ENCODE assay signal across 1 cellular context in the genomic region with DNA sequence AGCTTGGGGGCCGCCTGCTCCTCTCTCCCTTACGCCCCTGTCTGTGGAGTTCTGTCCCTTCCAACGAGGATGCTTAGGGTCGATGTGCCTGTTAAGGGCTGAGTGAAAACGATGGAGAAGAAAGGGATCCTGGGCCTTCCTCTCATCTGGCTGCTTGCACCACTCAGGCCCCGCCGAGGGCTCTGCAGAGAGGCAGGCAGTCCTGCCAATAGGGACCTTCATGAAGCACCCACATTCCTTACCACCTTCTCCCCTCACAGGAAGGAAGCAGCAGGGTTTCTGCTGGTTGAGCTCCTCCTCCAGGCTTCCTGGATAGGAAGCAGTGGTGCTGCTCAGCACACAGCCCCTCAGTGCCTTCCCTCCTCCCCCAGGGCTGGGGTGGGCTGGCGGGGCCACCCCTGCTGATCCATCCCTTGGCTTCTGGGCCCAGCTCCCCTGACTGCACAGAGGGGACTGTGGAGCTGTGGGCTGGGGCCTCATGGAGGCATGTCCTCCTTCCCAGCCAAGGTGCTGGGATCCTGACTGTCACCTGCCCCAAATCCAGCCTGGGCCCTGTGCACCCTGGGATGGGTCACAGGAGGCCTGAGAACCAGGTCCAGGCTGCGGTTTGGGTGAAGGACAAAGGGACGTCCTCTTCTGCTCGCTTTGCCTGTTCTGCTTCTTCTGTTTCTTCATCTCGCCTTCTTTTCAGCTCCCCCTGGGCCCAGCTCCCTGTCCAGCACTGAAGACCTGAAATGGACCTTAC.
TF ChIP-seq lines count a peak whose summit lies in the region.

No MANE protein-coding gene starts in this region.

TF ChIP-seq in HepG2, 621 proteins besides CTCF, POLR2A, EP300 and RAD21 (continued from another document):
- TF ChIP-seq, protein P1, sequence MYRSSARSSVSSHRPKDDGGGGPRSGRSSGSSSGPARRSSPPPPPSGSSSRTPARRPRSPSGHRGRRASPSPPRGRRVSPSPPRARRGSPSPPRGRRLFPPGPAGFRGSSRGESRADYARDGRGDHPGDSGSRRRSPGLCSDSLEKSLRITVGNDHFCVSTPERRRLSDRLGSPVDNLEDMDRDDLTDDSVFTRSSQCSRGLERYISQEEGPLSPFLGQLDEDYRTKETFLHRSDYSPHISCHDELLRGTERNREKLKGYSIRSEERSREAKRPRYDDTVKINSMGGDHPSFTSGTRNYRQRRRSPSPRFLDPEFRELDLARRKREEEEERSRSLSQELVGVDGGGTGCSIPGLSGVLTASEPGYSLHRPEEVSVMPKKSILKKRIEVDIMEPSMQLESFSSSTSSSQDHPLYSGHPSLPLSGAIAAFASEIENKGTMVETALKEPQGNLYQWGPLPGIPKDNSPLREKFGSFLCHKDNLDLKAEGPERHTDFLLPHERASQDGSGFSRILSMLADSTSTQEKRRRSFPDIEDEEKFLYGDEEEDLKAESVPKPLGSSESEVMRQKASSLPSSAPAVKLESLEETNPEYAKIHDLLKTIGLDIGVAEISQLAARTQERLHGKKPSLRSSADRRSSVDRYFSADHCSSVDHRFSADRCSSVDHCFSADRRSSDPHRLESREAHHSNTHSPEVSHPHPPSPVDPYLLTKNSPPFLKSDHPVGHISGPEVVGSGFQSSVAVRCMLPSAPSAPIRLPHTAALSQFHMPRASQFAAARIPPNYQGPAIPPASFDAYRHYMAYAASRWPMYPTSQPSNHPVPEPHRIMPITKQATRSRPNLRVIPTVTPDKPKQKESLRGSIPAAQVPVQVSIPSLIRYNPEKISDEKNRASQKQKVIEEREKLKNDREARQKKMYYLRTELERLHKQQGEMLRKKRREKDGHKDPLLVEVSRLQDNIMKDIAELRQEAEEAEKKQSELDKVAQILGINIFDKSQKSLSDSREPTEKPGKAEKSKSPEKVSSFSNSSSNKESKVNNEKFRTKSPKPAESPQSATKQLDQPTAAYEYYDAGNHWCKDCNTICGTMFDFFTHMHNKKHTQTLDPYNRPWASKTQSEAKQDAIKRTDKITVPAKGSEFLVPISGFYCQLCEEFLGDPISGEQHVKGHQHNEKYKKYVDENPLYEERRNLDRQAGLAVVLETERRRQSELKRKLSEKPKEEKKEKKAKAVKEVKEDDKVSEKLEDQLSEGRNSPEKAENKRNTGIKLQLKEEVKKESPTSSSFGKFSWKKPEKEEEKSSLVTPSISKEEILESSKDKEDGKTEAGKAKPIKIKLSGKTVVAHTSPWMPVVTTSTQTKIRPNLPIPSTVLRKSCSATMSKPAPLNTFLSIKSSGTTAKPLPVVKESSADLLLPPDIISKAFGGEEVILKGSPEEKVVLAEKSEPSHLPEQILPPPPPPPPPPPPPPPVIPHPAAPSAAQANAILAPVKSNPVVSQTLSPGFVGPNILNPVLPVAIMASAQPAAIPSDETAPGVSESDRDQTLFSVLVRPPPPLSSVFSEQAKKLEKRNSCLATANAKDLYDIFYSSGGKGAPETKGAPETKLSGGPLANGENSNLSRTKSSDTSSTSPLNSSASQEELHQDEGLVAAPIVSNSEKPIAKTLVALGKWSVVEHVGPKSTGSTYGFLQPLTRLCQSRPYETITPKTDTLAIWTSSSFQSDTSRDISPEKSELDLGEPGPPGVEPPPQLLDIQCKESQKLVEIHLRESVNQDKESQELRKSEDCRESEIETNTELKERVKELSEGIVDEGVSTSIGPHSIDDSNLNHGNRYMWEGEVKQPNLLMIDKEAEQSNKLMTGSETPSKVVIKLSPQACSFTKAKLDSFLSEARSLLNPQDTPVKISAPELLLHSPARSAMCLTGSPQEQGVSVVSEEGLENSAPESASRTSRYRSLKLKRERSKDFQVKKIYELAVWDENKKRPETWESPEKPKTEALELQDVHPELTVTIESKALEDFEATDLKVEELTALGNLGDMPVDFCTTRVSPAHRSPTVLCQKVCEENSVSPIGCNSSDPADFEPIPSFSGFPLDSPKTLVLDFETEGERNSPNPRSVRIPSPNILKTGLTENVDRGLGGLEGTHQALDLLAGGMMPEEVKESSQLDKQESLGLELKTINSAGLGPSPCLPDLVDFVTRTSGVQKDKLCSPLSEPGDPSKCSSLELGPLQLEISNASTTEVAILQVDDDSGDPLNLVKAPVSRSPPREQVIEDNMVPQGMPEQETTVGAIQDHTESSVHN (CRISPR knock-in tag; IDR thresholded peaks at IDR 0.05), result no peak
- no peak for TF ChIP-seq HNF4A (CRISPR knock-in tag; IDR thresholded peaks at IDR 0.05)
- TF ChIP-seq ZBTB7A (CRISPR knock-in tag; IDR thresholded peaks at IDR 0.05), result no peak
- no peak for TF ChIP-seq ONECUT2 (CRISPR knock-in tag; IDR thresholded peaks at IDR 0.05)
- no peak for TF ChIP-seq ZNF790 (CRISPR knock-in tag; IDR thresholded peaks at IDR 0.05; ENCODE audit: borderline replicate concordance)
